Comparison of ENCODE assay signal across 8 cellular contexts in the genomic region with DNA sequence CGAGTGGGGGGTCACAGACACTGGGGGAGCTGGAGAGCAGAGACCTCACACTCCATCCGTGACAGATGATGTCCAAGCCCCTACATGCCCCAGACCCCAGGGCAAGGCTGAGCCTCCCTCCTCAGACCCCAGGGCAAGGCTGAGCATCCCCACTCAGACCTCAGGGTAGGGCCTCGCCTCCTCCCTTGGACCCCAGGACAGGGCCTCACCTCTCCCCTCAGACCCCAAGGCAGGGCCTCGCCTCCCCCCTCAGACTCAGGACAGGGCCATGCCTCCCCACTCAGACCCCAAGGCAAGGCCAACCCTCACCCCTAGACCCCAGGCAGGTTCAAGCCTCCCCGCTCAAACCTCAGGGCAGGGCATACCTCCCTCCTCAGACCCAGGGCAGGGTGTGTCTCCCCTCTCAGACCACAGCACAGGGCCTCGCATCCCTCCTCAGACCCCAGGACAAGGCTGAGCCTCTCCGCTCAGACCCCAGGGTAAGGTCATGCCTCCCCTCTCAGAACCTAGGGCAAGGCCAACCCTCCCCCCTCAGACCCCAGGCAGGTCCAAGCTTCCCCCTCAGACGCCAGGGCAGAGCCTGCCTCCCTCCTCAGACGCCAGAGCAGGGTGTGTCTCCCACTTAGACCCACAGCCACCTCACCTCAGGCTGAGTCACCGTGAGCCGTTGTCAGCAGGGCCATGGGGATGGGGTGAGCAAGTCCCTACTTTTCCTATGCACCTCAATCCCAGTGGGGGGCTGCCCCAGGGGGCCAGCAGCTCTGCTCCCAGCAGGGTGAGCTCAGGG. TPM values are rescaled to one million over a fixed set of nuclear protein-coding genes. Genes with fewer than 3 reads are reported as not detected.
DNase-seq lines count a peak whose midpoint lies in the region; ATAC-seq and TF ChIP-seq lines count a peak whose summit lies in the region.

No MANE protein-coding gene starts in this region.

- H3K4ac ChIP-seq in mesenchymal stem cell (ENCODE audit: low read depth in 1 of 2, low read length in 2 of 2) = no peak overlapping the region

- TF ChIP-seq EP300 in tibial nerve (IDR thresholded peaks at IDR 0.05) (no peak), ovary (IDR thresholded peaks at IDR 0.05) (no peak)

- H3K27ac ChIP-seq in CD8-positive, alpha-beta memory T cell (ENCODE audit: low read depth, low read length) = peak overlapping the region; percentile 70
- H3K27ac ChIP-seq in mesenchymal stem cell (ENCODE audit: low read length, poor library complexity, severe bottlenecking) (no peak overlapping the region), tibial nerve (peak overlapping the region in 3 of 4 donors; percentile 51 to 72 (median 70)), ovary (no peak overlapping the region)

- H3K4me1 ChIP-seq in CD8-positive, alpha-beta memory T cell (ENCODE audit: insufficient read depth, low read length) = peaks cover 27% of the 10 kb centered on the region
- peaks cover 9% of the 10 kb centered on the region for H3K4me1 ChIP-seq in mesenchymal stem cell (ENCODE audit: control insufficient read depth, insufficient read depth, low read depth, low read length)
- H3K4me1 ChIP-seq in tibial nerve = peaks cover 0 to 9% (median 2%) of the 10 kb centered on the region in 4 donors
- H3K4me1 ChIP-seq in ovary (ENCODE audit: insufficient read depth) = no peaks in the 10 kb centered on the region

- H2BK5ac ChIP-seq in mesenchymal stem cell (ENCODE audit: low read depth, low read length, poor library complexity, severe bottlenecking) = no peak overlapping the region

- H4K91ac ChIP-seq in mesenchymal stem cell (ENCODE audit: low read length) = no peak overlapping the region

- H3K4me1 Mint-ChIP-seq in CD8-positive, alpha-beta memory T cell = peaks cover 18 to 33% (median 24%) of the 10 kb centered on the region in 3 donors

- no peaks in the 10 kb centered on the region for H3K9me3 Mint-ChIP-seq in CD8-positive, alpha-beta memory T cell

- peaks cover 2 to 36% (median 12%) of the 10 kb centered on the region in 3 donors for H3K36me3 Mint-ChIP-seq in CD8-positive, alpha-beta memory T cell

- H3K4me3 ChIP-seq in CD8-positive, alpha-beta memory T cell (ENCODE audit: low read length) = peak overlapping the region; percentile 57
- H3K4me3 ChIP-seq in mesenchymal stem cell (ENCODE audit: insufficient read depth in 1 of 2, low read depth in 1 of 2, low read length in 2 of 2) (no peak overlapping the region), tibial nerve (no peak overlapping the region), ovary (no peak overlapping the region)

- H3K79me1 ChIP-seq in mesenchymal stem cell (replicated peaks; ENCODE audit: low read length, poor library complexity, severe bottlenecking) = no peaks in the 10 kb centered on the region

- no peak for TF ChIP-seq POLR2A in tibial nerve (IDR thresholded peaks at IDR 0.05)
- no peak for TF ChIP-seq POLR2A in ovary (IDR thresholded peaks at IDR 0.05)

- H3K4me2 ChIP-seq in mesenchymal stem cell (ENCODE audit: low read length, poor library complexity, severe bottlenecking) = no peak overlapping the region

- H2BK15ac ChIP-seq in mesenchymal stem cell (ENCODE audit: low read depth, poor library complexity, severe bottlenecking) = no peak overlapping the region

- peak overlapping the region; percentile 94 to 99 (median 98) for H3K27ac Mint-ChIP-seq in CD8-positive, alpha-beta memory T cell

- peak; percentile 47 to 88 (median 65) for DNase-seq in CD8-positive, alpha-beta memory T cell
- peak; percentile 1 for DNase-seq in OCI-M1 (lab: John Stamatoyannopoulos, UW)
- peak; percentile 42 for DNase-seq in activated gamma-delta T cell (lab: John Stamatoyannopoulos, UW)
- peak; percentile 34 for DNase-seq in mesenchymal stem cell
- DNase-seq in tibial nerve (ENCODE audit: low spot score in 2 of 2) = no peak
- DNase-seq in NCI-H524 (lab: John Stamatoyannopoulos, UW) = no peak
- DNase-seq in ovary = no peak

- CTCF ChIA-PET in CD8-positive, alpha-beta memory T cell (lab: Charles Lee) = interaction anchor here (1.4 to 2.1 kb wide), 2 partner anchors 13 to 226 kb away, joined by 3 to 7 read pairs; no protein-coding TSS in a partner anchor

- ATAC-seq in HG03045 (IDR thresholded peaks at IDR 0.05; ENCODE audit: unreplicated experiment) = no peak

- peak overlapping the region; percentile 74 to 92 (median 88) for H3K4me3 Mint-ChIP-seq in CD8-positive, alpha-beta memory T cell

- H4K8ac ChIP-seq in mesenchymal stem cell (ENCODE audit: low read length) = no peak overlapping the region

- H2BK12ac ChIP-seq in mesenchymal stem cell (ENCODE audit: low read length in 2 of 2) = peak overlapping the region in 1 of 2 experiments; percentile 4

- H3K23ac ChIP-seq in mesenchymal stem cell (ENCODE audit: low read length in 2 of 2) = peak overlapping the region in 1 of 2 experiments; percentile 47

- H2AFZ ChIP-seq in mesenchymal stem cell (ENCODE audit: low read depth, low read length) = no peak overlapping the region

- 67% methylated on average over 11 of the region's 11 CpGs for WGBS in mesenchymal stem cell
- WGBS in tibial nerve, 2 donors = 69 to 74% methylated on average over 9 to 11 of the region's 11 CpGs
- WGBS in ovary, 3 donors = 70 to 75% (median 72%) methylated on average over 11 of the region's 11 CpGs

- H3K9ac ChIP-seq in mesenchymal stem cell (ENCODE audit: low read length) = peak overlapping the region; percentile 38

- no peak overlapping the region for H2AK5ac ChIP-seq in mesenchymal stem cell (ENCODE audit: low read length, severe bottlenecking)

- no peaks in the 10 kb centered on the region for H3K9me3 ChIP-seq in CD8-positive, alpha-beta memory T cell (ENCODE audit: low read length)
- H3K9me3 ChIP-seq in mesenchymal stem cell (ENCODE audit: control insufficient read depth, low read length) (no peaks in the 10 kb centered on the region), tibial nerve (no peaks in the 10 kb centered on the region), ovary (no peaks in the 10 kb centered on the region)

- H3K14ac ChIP-seq in mesenchymal stem cell (ENCODE audit: low read length in 2 of 2) = peak overlapping the region in 1 of 2 experiments; percentile 73

- H3K27me3 ChIP-seq in CD8-positive, alpha-beta memory T cell (ENCODE audit: insufficient read depth, low read length, poor library complexity, severe bottlenecking) = no peaks in the 10 kb centered on the region
- H3K27me3 ChIP-seq in mesenchymal stem cell (ENCODE audit: control insufficient read depth in 1 of 2, insufficient read depth in 1 of 2, low read length in 2 of 2) (peaks cover under 1 to 4% of the 10 kb centered on the region in 2 experiments), tibial nerve (no peaks in the 10 kb centered on the region), ovary (no peaks in the 10 kb centered on the region)

- TF ChIP-seq CTCF in tibial nerve (IDR thresholded peaks at IDR 0.05) (no peak), ovary (IDR thresholded peaks at IDR 0.05) (no peak)

- H2BK120ac ChIP-seq in mesenchymal stem cell (ENCODE audit: low read depth, low read length) = no peak overlapping the region

- H3K36me3 ChIP-seq in CD8-positive, alpha-beta memory T cell (ENCODE audit: insufficient read depth, low read length) = peaks cover 7% of the 10 kb centered on the region
- H3K36me3 ChIP-seq in mesenchymal stem cell (ENCODE audit: control insufficient read depth in 1 of 2, insufficient read depth in 2 of 2, low read depth in 1 of 2, low read length in 2 of 2) = no peaks in the 10 kb centered on the region
- H3K36me3 ChIP-seq in tibial nerve = no peaks in the 10 kb centered on the region
- no peaks in the 10 kb centered on the region for H3K36me3 ChIP-seq in ovary

- intact Hi-C loops in ovary (cut with DNase I) = no loop called here

- no peak overlapping the region for H3K18ac ChIP-seq in mesenchymal stem cell (ENCODE audit: low read depth in 1 of 2, low read length in 2 of 2)

- no peaks in the 10 kb centered on the region for H3K27me3 Mint-ChIP-seq in CD8-positive, alpha-beta memory T cell

- POLR2A ChIA-PET in CD8-positive, alpha-beta memory T cell (lab: Charles Lee) = interaction anchor here (1.1 kb wide), 1 partner anchor 8 kb away, joined by 3 read pairs; the partner anchor contains the start of gene NCLN

RNA-seq across cellular contexts. Expression of gene S1PR4, which starts 1.7 kb away (rescaled TPM):
- 10 to 100 TPM; 64.3 to 68.9 TPM for total RNA-seq in CD8-positive, alpha-beta memory T cell
- 494 TPM for polyA plus RNA-seq in CD8-positive, alpha-beta memory T cell
- not detected for polyA plus RNA-seq in mesenchymal stem cell (2013, experiment 1 of 2)
- polyA plus RNA-seq in mesenchymal stem cell (2013, experiment 2 of 2) = not detected
- total RNA-seq in tibial nerve (1 to 10 TPM in 3 of 4 donors, under 1 TPM in 1; 0.66 to 4.7 (median 2.4) TPM), ovary (1 to 10 TPM in 1 of 7 donors, under 1 TPM in 5, not detected in 1; 0.20 to 1.1 (median 0.49) TPM)
- polyA plus RNA-seq in ovary = 1 to 10 TPM in 1 of 2 donors, not detected in 1; 1.0 TPM

RNA-seq across cellular contexts. Expression of gene NCLN, which starts 8.8 kb away (rescaled TPM):
- 10 to 100 TPM; 94.7 to 96.0 TPM for total RNA-seq in CD8-positive, alpha-beta memory T cell
- polyA plus RNA-seq in CD8-positive, alpha-beta memory T cell = 47.4 TPM
- polyA plus RNA-seq in mesenchymal stem cell (2013, experiment 1 of 2) = 45.9 TPM
- polyA plus RNA-seq in mesenchymal stem cell (2013, experiment 2 of 2) = 47.0 TPM
- total RNA-seq in tibial nerve (10 to 100 TPM; 27.1 to 83.4 (median 38.2) TPM), ovary (10 to 100 TPM; 11.4 to 43.6 (median 25.2) TPM)
- 10 to 100 TPM in 1 of 2 donors, 1 to 10 TPM in 1; 5.3 to 22.1 TPM for polyA plus RNA-seq in ovary

RNA-seq across cellular contexts. Expression of gene GNA15, which starts 41.1 kb away (rescaled TPM):
- total RNA-seq in CD8-positive, alpha-beta memory T cell = 1 to 10 TPM; 2.6 to 3.9 TPM
- 0.59 TPM for polyA plus RNA-seq in CD8-positive, alpha-beta memory T cell
- 0.03 TPM for polyA plus RNA-seq in mesenchymal stem cell (2013, experiment 1 of 2)
- polyA plus RNA-seq in mesenchymal stem cell (2013, experiment 2 of 2) = 0.03 TPM
- total RNA-seq in tibial nerve (10 to 100 TPM in 2 of 4 donors, 1 to 10 TPM in 2; 3.8 to 22.5 (median 7.8) TPM), ovary (1 to 10 TPM; 1.2 to 4.8 (median 1.4) TPM)
- polyA plus RNA-seq in ovary = 1 to 10 TPM; 1.2 to 1.9 TPM

RNA-seq across cellular contexts. Expression of gene CELF5, which starts 47.6 kb away (rescaled TPM):
- under 1 TPM; 0.11 to 0.24 TPM for total RNA-seq in CD8-positive, alpha-beta memory T cell
- not detected for polyA plus RNA-seq in CD8-positive, alpha-beta memory T cell
- 0.06 TPM for polyA plus RNA-seq in mesenchymal stem cell (2013, experiment 1 of 2)
- 0.14 TPM for polyA plus RNA-seq in mesenchymal stem cell (2013, experiment 2 of 2)
- not detected for total RNA-seq in tibial nerve
- total RNA-seq in ovary = 1 to 10 TPM; 1.3 to 6.4 (median 4.4) TPM
- polyA plus RNA-seq in ovary = 1 to 10 TPM; 2.4 to 2.8 TPM

Comparison
In these comparisons a context has a peak if more than half of its experiments do, and no peak if none do; other contexts are left out.
1. DNase-seq: peak in CD8-positive, alpha-beta memory T cell (5 of 5), OCI-M1 (single experiment), activated gamma-delta T cell (single experiment) and mesenchymal stem cell (single experiment); none in tibial nerve (0 of 2), NCI-H524 (0 of 2) and ovary (0 of 5).
2. H3K27ac ChIP-seq: peak in CD8-positive, alpha-beta memory T cell (single experiment) and tibial nerve (3 of 4); none in mesenchymal stem cell (single experiment) and ovary (0 of 2).
3. RNA of gene S1PR4, which starts 1.7 kb away (total RNA-seq): 64.3 to 68.9 TPM in CD8-positive, alpha-beta memory T cell; 0.66 to 4.7 TPM in tibial nerve and 0.20 to 1.1 TPM in ovary; every median in the first group is over 10 times any median in the second.